Comparison of ENCODE assay signal across 10 cellular contexts in the genomic region with DNA sequence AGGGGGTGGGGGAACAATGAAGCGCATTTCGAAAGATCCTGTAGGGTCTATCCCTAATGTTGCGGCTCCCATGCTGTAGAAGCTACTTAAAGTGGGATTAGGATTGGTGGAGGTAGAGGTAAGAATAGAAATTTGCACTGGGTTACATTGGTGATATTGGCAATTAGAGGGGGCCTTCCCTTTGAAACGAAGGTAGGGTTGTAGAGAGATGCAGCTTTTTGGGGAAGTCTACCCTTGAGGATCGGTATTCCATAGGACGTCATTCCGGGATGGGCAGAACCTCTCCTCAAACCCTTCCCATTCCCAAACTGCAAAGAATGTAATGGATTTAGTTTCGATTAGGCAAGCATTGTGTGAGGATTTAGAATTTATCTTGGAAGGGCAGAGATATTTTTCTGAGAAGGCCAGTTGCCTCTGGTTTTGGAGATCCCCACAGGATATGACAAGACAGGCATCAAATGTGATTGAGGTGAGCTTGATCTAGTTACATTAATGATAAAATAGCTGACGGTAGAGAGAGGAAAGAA. TPM values are rescaled to one million over a fixed set of nuclear protein-coding genes. Genes with fewer than 3 reads are reported as not detected.
DNase-seq lines count a peak whose midpoint lies in the region.
"Had no signal": no experiment of that assay in that cellular context is flagged by ENCODE, and none has a peak within 500 bp of the region (broad histone marks: within the 10 kb centered on the region; RNA-seq: fewer than 3 reads in every experiment).

No MANE protein-coding gene starts in this region.

- H3K9me3 Mint-ChIP-seq in activated CD4-positive, alpha-beta T cell treated with anti-CD3 and anti-CD28 coated beads, Interleukin-2, amount 10 ng/mL, durations not matched to agents 24 days and 14 days, result peaks cover 59% of the 10 kb centered on the region

- H3K4me1 ChIP-seq in skeletal muscle satellite cell (ENCODE audit: control insufficient read depth, insufficient read depth, low read length), result peaks cover 57% of the 10 kb centered on the region

- intact Hi-C loops in activated CD4-positive, alpha-beta T cell treated with anti-CD3 and anti-CD28 coated beads, Interleukin-2, amount 10 ng/mL, durations not matched to agents 24 days and 14 days (cut with micrococcal nuclease), result no loop called here

- H3K4me1 Mint-ChIP-seq in activated CD4-positive, alpha-beta T cell treated with anti-CD3 and anti-CD28 coated beads, Interleukin-2, amount 10 ng/mL, durations not matched to agents 24 days and 14 days, result peaks cover 73% of the 10 kb centered on the region

- H3K9me3 ChIP-seq in SK-N-MC (ENCODE audit: low read depth, low read length) (no peaks in the 10 kb centered on the region), skeletal muscle satellite cell (replicated peaks; ENCODE audit: low read length) (peaks cover 25% of the 10 kb centered on the region)

- peak overlapping the region; percentile 74 for H3K4me2 ChIP-seq in skeletal muscle satellite cell (ENCODE audit: low read length)

- no peak for DNase-seq in activated CD4-positive, alpha-beta T cell treated with anti-CD3 and anti-CD28 coated beads, Interleukin-2, amount 10 ng/mL, durations not matched to agents 24 days and 14 days
- no peak for DNase-seq in activated CD4-positive, alpha-beta T cell treated with anti-CD3 and anti-CD28 coated beads, Interleukin-2, amount 50 U/mL, for 1 hour
- DNase-seq in SK-N-MC (ENCODE audit: low read depth, low spot score) (no peak), epithelial cell of prostate (ENCODE audit: low read depth, low spot score) (no peak), NCI-H1092 treated with DMSO at 0.1 percent for 48 hours (lab: John Stamatoyannopoulos, UW) (no peak)
- DNase-seq in activated CD4-positive, CD25-positive, alpha-beta regulatory T cell (lab: John Stamatoyannopoulos, UW), result no peak
- DNase-seq in stimulated activated CD4-positive, alpha-beta T cell treated with anti-CD3 and anti-CD28 coated beads, Interleukin-2, amount 100 ng/mL, for 48 hours, result no peak
- DNase-seq: OCI-M1 had no signal

- H3K27me3 ChIP-seq in skeletal muscle satellite cell (ENCODE audit: control insufficient read depth, insufficient read depth, low read length), result no peaks in the 10 kb centered on the region
- H3K27me3 ChIP-seq: gastroesophageal sphincter had no signal

- no peaks in the 10 kb centered on the region for H3K27me3 Mint-ChIP-seq in activated CD4-positive, alpha-beta T cell treated with anti-CD3 and anti-CD28 coated beads, Interleukin-2, amount 10 ng/mL, durations not matched to agents 24 days and 14 days

- peak overlapping the region; percentile 100 for H3K4me3 ChIP-seq in SK-N-MC
- peak overlapping the region; percentile 81 for H3K4me3 ChIP-seq in skeletal muscle satellite cell (ENCODE audit: low read length)
- H3K4me3 ChIP-seq: gastroesophageal sphincter had no signal

- peaks cover 100% of the 10 kb centered on the region for H3K36me3 Mint-ChIP-seq in activated CD4-positive, alpha-beta T cell treated with anti-CD3 and anti-CD28 coated beads, Interleukin-2, amount 10 ng/mL, durations not matched to agents 24 days and 14 days (ENCODE audit: low read depth)

- H3K27ac Mint-ChIP-seq in activated CD4-positive, alpha-beta T cell treated with anti-CD3 and anti-CD28 coated beads, Interleukin-2, amount 10 ng/mL, durations not matched to agents 24 days and 14 days, result peak overlapping the region; percentile 73

- H3K27ac ChIP-seq in SK-N-MC, result peak overlapping the region; percentile 96
- H3K27ac ChIP-seq in epithelial cell of prostate, result peak overlapping the region; percentile 93
- H3K27ac ChIP-seq: gastroesophageal sphincter had no signal

- peak overlapping the region; percentile 21 for H3K9ac ChIP-seq in SK-N-MC (ENCODE audit: insufficient read length)
- H3K9ac ChIP-seq in skeletal muscle satellite cell (ENCODE audit: low read depth, low read length), result no peak overlapping the region

- peak overlapping the region; percentile 99 for H3K4me3 Mint-ChIP-seq in activated CD4-positive, alpha-beta T cell treated with anti-CD3 and anti-CD28 coated beads, Interleukin-2, amount 10 ng/mL, durations not matched to agents 24 days and 14 days

- H3K36me3 ChIP-seq in SK-N-MC (ENCODE audit: insufficient read depth, low read length) (peaks cover 97% of the 10 kb centered on the region), skeletal muscle satellite cell (ENCODE audit: insufficient read depth, low read length) (peaks cover 92% of the 10 kb centered on the region)

RNA-seq across cellular contexts. Expression of gene ZNFX1, which starts 5.4 kb away (rescaled TPM):
- 61.2 and 61.5 TPM in 2 replicates for total RNA-seq in activated CD4-positive, alpha-beta T cell treated with anti-CD3 and anti-CD28 coated beads, Interleukin-2, amount 10 ng/mL, durations not matched to agents 24 days and 14 days
- 34.5 and 35.2 TPM in 2 replicates for total RNA-seq in skeletal muscle satellite cell (2012; rRNA removed)
